In the genomic region with DNA sequence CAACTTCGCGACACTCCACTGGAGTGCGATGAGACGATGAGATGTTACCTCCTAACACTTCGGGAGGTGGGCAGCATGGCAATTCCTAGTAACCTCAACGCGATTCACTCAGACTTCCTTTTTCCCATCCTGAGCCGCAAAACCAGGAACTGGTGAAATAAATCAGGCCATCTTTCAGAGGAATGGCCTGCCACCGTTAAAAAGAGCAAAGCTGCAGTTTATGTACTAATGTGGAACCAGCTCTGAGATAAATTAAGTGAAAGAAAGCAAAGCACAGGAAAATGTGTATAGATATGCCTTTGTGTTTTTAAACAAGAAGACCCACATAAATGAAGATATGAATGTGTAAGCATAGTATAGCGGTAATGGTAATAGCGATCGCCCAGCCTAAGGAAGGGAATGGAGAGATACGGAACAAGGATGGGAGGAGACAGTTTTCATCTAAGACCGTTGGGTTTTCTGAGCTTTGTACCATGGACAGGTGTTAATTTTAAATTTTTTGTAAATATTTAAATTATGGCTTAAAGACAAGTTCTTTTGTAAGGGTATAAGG, we compare ENCODE assay signal across 1 cellular context.
TF ChIP-seq lines count a peak whose summit lies in the region.

No MANE protein-coding gene starts in this region.

TF ChIP-seq in HepG2, 621 proteins besides CTCF, POLR2A, EP300 and RAD21 (continued from another document):
- TF ChIP-seq, protein P1, sequence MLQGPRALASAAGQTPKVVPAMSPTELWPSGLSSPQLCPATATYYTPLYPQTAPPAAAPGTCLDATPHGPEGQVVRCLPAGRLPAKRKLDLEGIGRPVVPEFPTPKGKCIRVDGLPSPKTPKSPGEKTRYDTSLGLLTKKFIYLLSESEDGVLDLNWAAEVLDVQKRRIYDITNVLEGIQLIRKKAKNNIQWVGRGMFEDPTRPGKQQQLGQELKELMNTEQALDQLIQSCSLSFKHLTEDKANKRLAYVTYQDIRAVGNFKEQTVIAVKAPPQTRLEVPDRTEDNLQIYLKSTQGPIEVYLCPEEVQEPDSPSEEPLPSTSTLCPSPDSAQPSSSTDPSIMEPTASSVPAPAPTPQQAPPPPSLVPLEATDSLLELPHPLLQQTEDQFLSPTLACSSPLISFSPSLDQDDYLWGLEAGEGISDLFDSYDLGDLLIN (CRISPR knock-in tag; IDR thresholded peaks at IDR 0.05; ENCODE audit: borderline replicate concordance), result no peak
- TF ChIP-seq RNF2 (conservative IDR thresholded peaks at IDR 0.05; ENCODE audit: low read depth) (0 out of 2 replicates have a peak, but pooled peaks have one; percentile 17), HMG20A (CRISPR knock-in tag; IDR thresholded peaks at IDR 0.05; ENCODE audit: borderline replicate concordance) (0 out of 2 replicates have a peak, but pooled peaks have one; percentile 15), TBL1XR1 (IDR thresholded peaks at IDR 0.05; ENCODE audit: borderline replicate concordance, low read length, partially characterized antibody) (no peak), ZNF570 (CRISPR knock-in tag; IDR thresholded peaks at IDR 0.05; ENCODE audit: borderline replicate concordance) (no peak), WIZ (CRISPR knock-in tag; IDR thresholded peaks at IDR 0.05) (no peak), MAZ (IDR thresholded peaks at IDR 0.05; ENCODE audit: borderline replicate concordance, low read depth, low read length) (no peak), MAZ (CRISPR knock-in tag; IDR thresholded peaks at IDR 0.05; ENCODE audit: low read depth) (no peak), NR2F2 (IDR thresholded peaks at IDR 0.05; ENCODE audit: borderline replicate concordance, low read depth) (no peak), ZNF761 (CRISPR knock-in tag; conservative IDR thresholded peaks at IDR 0.05) (no peak), ZSCAN30 (CRISPR knock-in tag; IDR thresholded peaks at IDR 0.05) (peak; percentile 37; the same call in 1 of the 2 replicates), MED8 (CRISPR knock-in tag; IDR thresholded peaks at IDR 0.05; ENCODE audit: insufficient replicate concordance) (no peak), ZNF564 (CRISPR knock-in tag; IDR thresholded peaks at IDR 0.05) (0 out of 2 replicates have a peak, but pooled peaks have one; percentile 12), ZBTB20 (CRISPR knock-in tag; IDR thresholded peaks at IDR 0.05; ENCODE audit: borderline replicate concordance, low read depth) (no peak), KLF6 (CRISPR knock-in tag; IDR thresholded peaks at IDR 0.05) (no peak), ZNF598 (CRISPR knock-in tag; IDR thresholded peaks at IDR 0.05; ENCODE audit: borderline replicate concordance) (0 out of 2 replicates have a peak, but pooled peaks have one; percentile 6), ZNF775 (CRISPR knock-in tag; IDR thresholded peaks at IDR 0.05; ENCODE audit: borderline replicate concordance) (no peak), PLRG1 (conservative IDR thresholded peaks at IDR 0.05) (no peak), MTF2 (CRISPR knock-in tag; IDR thresholded peaks at IDR 0.05; ENCODE audit: borderline replicate concordance) (peak; percentile 14; the same call in 1 of the 2 replicates), JUND (CRISPR knock-in tag; IDR thresholded peaks at IDR 0.05) (no peak), NFE2 (CRISPR knock-in tag; IDR thresholded peaks at IDR 0.05) (no peak), ZNF563 (CRISPR knock-in tag; IDR thresholded peaks at IDR 0.05) (no peak), CAMTA2 (CRISPR knock-in tag; IDR thresholded peaks at IDR 0.05; ENCODE audit: borderline replicate concordance) (no peak), FOXC1 (CRISPR knock-in tag; IDR thresholded peaks at IDR 0.05; ENCODE audit: borderline replicate concordance) (0 out of 2 replicates have a peak, but pooled peaks have one; percentile 55), MAF1 (CRISPR knock-in tag; IDR thresholded peaks at IDR 0.05; ENCODE audit: borderline replicate concordance) (0 out of 2 replicates have a peak, but pooled peaks have one; percentile 7), ARNTL (CRISPR knock-in tag; IDR thresholded peaks at IDR 0.05) (no peak), NCOA1 (CRISPR knock-in tag; IDR thresholded peaks at IDR 0.05) (peak; percentile 85), ZEB1 (IDR thresholded peaks at IDR 0.05; ENCODE audit: insufficient replicate concordance, low read depth) (peak; percentile 41), ZNF616 (CRISPR knock-in tag; IDR thresholded peaks at IDR 0.05; ENCODE audit: low read depth) (no peak), SCMH1 (CRISPR knock-in tag; IDR thresholded peaks at IDR 0.05; ENCODE audit: borderline replicate concordance) (no peak), FOXK1 (CRISPR knock-in tag; IDR thresholded peaks at IDR 0.05; ENCODE audit: borderline replicate concordance, low read depth) (no peak), ZNF83 (CRISPR knock-in tag; IDR thresholded peaks at IDR 0.05; ENCODE audit: borderline replicate concordance) (no peak), FOXA3 (CRISPR knock-in tag; IDR thresholded peaks at IDR 0.05) (no peak), ZFP41 (CRISPR knock-in tag; IDR thresholded peaks at IDR 0.05; ENCODE audit: borderline replicate concordance) (no peak), DNMT3B (CRISPR knock-in tag; conservative IDR thresholded peaks at IDR 0.05) (0 out of 2 replicates have a peak, but pooled peaks have one; percentile 33), SSRP1 (CRISPR knock-in tag; IDR thresholded peaks at IDR 0.05) (no peak), HOXD1 (CRISPR knock-in tag; IDR thresholded peaks at IDR 0.05) (no peak), ZNF232 (CRISPR knock-in tag; IDR thresholded peaks at IDR 0.05; ENCODE audit: borderline replicate concordance) (0 out of 2 replicates have a peak, but pooled peaks have one; percentile 12), MTA3 (CRISPR knock-in tag; IDR thresholded peaks at IDR 0.05) (no peak), STAG1 (CRISPR knock-in tag; IDR thresholded peaks at IDR 0.05) (no peak), DR1 (CRISPR knock-in tag; IDR thresholded peaks at IDR 0.05) (no peak)
- TF ChIP-seq, protein P2, sequence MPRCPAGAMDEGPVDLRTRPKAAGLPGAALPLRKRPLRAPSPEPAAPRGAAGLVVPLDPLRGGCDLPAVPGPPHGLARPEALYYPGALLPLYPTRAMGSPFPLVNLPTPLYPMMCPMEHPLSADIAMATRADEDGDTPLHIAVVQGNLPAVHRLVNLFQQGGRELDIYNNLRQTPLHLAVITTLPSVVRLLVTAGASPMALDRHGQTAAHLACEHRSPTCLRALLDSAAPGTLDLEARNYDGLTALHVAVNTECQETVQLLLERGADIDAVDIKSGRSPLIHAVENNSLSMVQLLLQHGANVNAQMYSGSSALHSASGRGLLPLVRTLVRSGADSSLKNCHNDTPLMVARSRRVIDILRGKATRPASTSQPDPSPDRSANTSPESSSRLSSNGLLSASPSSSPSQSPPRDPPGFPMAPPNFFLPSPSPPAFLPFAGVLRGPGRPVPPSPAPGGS (CRISPR knock-in tag; IDR thresholded peaks at IDR 0.05), result no peak
- TF ChIP-seq, protein P3, sequence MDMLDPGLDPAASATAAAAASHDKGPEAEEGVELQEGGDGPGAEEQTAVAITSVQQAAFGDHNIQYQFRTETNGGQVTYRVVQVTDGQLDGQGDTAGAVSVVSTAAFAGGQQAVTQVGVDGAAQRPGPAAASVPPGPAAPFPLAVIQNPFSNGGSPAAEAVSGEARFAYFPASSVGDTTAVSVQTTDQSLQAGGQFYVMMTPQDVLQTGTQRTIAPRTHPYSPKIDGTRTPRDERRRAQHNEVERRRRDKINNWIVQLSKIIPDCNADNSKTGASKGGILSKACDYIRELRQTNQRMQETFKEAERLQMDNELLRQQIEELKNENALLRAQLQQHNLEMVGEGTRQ (IDR thresholded peaks at IDR 0.05; ENCODE audit: low read depth, low read length), result no peak
- TF ChIP-seq, protein P3 (CRISPR knock-in tag; IDR thresholded peaks at IDR 0.05; ENCODE audit: borderline replicate concordance), result 0 out of 2 replicates have a peak, but pooled peaks have one; percentile 14
- TF ChIP-seq, protein P4, sequence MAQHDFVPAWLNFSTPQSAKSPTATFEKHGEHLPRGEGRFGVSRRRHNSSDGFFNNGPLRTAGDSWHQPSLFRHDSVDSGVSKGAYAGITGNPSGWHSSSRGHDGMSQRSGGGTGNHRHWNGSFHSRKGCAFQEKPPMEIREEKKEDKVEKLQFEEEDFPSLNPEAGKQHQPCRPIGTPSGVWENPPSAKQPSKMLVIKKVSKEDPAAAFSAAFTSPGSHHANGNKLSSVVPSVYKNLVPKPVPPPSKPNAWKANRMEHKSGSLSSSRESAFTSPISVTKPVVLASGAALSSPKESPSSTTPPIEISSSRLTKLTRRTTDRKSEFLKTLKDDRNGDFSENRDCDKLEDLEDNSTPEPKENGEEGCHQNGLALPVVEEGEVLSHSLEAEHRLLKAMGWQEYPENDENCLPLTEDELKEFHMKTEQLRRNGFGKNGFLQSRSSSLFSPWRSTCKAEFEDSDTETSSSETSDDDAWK (CRISPR knock-in tag; IDR thresholded peaks at IDR 0.05), result no peak
- TF ChIP-seq, protein P5, sequence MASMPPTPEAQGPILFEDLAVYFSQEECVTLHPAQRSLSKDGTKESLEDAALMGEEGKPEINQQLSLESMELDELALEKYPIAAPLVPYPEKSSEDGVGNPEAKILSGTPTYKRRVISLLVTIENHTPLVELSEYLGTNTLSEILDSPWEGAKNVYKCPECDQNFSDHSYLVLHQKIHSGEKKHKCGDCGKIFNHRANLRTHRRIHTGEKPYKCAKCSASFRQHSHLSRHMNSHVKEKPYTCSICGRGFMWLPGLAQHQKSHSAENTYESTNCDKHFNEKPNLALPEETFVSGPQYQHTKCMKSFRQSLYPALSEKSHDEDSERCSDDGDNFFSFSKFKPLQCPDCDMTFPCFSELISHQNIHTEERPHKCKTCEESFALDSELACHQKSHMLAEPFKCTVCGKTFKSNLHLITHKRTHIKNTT (CRISPR knock-in tag; IDR thresholded peaks at IDR 0.05), result no peak
- TF ChIP-seq, protein P6, sequence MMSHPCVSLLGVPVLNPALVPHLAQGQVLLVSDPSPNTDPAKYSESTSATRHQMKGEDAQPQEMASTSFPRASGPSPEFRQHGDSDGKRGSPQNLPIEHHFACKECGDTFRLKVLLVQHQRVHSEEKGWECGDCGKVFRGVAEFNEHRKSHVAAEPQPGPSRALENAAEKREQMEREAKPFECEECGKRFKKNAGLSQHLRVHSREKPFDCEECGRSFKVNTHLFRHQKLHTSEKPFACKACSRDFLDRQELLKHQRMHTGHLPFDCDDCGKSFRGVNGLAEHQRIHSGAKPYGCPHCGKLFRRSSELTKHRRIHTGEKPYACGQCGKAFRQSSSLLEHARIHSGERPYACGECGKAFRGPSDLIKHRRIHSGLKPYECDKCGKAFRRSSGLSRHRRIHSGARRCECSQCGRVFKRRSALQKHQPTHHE (CRISPR knock-in tag; IDR thresholded peaks at IDR 0.05; ENCODE audit: borderline replicate concordance), result 0 out of 2 replicates have a peak, but pooled peaks have one; percentile 6
- TF ChIP-seq, protein P7, sequence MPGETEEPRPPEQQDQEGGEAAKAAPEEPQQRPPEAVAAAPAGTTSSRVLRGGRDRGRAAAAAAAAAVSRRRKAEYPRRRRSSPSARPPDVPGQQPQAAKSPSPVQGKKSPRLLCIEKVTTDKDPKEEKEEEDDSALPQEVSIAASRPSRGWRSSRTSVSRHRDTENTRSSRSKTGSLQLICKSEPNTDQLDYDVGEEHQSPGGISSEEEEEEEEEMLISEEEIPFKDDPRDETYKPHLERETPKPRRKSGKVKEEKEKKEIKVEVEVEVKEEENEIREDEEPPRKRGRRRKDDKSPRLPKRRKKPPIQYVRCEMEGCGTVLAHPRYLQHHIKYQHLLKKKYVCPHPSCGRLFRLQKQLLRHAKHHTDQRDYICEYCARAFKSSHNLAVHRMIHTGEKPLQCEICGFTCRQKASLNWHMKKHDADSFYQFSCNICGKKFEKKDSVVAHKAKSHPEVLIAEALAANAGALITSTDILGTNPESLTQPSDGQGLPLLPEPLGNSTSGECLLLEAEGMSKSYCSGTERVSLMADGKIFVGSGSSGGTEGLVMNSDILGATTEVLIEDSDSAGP (CRISPR knock-in tag; IDR thresholded peaks at IDR 0.05; ENCODE audit: borderline replicate concordance), result peak; percentile 10; the same call in 1 of the 2 replicates
- TF ChIP-seq, protein P8, sequence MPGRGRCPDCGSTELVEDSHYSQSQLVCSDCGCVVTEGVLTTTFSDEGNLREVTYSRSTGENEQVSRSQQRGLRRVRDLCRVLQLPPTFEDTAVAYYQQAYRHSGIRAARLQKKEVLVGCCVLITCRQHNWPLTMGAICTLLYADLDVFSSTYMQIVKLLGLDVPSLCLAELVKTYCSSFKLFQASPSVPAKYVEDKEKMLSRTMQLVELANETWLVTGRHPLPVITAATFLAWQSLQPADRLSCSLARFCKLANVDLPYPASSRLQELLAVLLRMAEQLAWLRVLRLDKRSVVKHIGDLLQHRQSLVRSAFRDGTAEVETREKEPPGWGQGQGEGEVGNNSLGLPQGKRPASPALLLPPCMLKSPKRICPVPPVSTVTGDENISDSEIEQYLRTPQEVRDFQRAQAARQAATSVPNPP (CRISPR knock-in tag; IDR thresholded peaks at IDR 0.05), result peak; percentile 21; the same call in 1 of the 2 replicates
- TF ChIP-seq, protein P9, sequence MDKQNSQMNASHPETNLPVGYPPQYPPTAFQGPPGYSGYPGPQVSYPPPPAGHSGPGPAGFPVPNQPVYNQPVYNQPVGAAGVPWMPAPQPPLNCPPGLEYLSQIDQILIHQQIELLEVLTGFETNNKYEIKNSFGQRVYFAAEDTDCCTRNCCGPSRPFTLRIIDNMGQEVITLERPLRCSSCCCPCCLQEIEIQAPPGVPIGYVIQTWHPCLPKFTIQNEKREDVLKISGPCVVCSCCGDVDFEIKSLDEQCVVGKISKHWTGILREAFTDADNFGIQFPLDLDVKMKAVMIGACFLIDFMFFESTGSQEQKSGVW (CRISPR knock-in tag; IDR thresholded peaks at IDR 0.05; ENCODE audit: borderline replicate concordance), result no peak
TF ChIP-seq in HepG2: peak in this region for 17.
